Comparison of ENCODE assay signal across 26 cellular contexts in genomic region chr22:25716637-25717036, GRCh38. TPM values are rescaled to one million over a fixed set of nuclear protein-coding genes. Genes with fewer than 3 reads are reported as not detected.
"Had no signal": no experiment of that assay in that cellular context is flagged by ENCODE, and none has a peak within 500 bp of the region (broad histone marks: within the 10 kb centered on the region; RNA-seq: fewer than 3 reads in every experiment).

No MANE protein-coding gene starts in this region.

- H3K27ac Mint-ChIP-seq: memory B cell; natural killer cell; progenitor cell of endocrine pancreas; stimulated activated effector memory CD8-positive, alpha-beta T cell treated with anti-CD3 and anti-CD28 coated beads, Interleukin-12 subunit alpha, Interleukin-12 subunit beta, amount 100 ng/mL, for 72 hours; type B pancreatic cell had no signal

- H3K27ac ChIP-seq: coronary artery, esophagus muscularis mucosa, neutrophil, parathyroid adenoma, stomach, testis, tibial artery, uterus had no signal

- H3K27me3 Mint-ChIP-seq: memory B cell, progenitor cell of endocrine pancreas, type B pancreatic cell had no signal

- DNase-seq: dermis blood vessel endothelial cell; effector memory CD4-positive, alpha-beta T cell; foreskin melanocyte; glutamatergic neuron; hypothalamus; natural killer cell; stimulated activated CD4-positive, alpha-beta T cell treated with anti-CD3 and anti-CD28 coated beads, Interleukin-2, amount 100 ng/mL, for 24 hours; stimulated activated CD4-positive, alpha-beta T cell treated with anti-CD3 and anti-CD28 coated beads, Interleukin-4, amount 100 ng/mL, for 24 hours; stimulated activated naive CD4-positive, alpha-beta T cell treated with Interleukin-2 at 50 U/mL for 16 hours; stomach; testis; tibial artery; uterus had no signal

- H3K4me3 ChIP-seq: coronary artery, esophagus muscularis mucosa, lung, smooth muscle cell, stomach, testis, tibial artery, uterus had no signal

- H3K9me3 ChIP-seq: esophagus muscularis mucosa, neutrophil, stomach, testis, tibial artery, uterus had no signal

- ATAC-seq: natural killer cell; sciatic nerve; stimulated activated effector memory CD8-positive, alpha-beta T cell treated with anti-CD3 and anti-CD28 coated beads, Interleukin-12 subunit alpha, Interleukin-12 subunit beta, amount 100 ng/mL, for 72 hours had no signal

- H3K36me3 ChIP-seq: tibial artery, uterus had no signal

- H3K4me1 Mint-ChIP-seq: memory B cell; natural killer cell; stimulated activated effector memory CD8-positive, alpha-beta T cell treated with anti-CD3 and anti-CD28 coated beads, Interleukin-12 subunit alpha, Interleukin-12 subunit beta, amount 100 ng/mL, for 72 hours had no signal

- H3K27me3 ChIP-seq: esophagus muscularis mucosa, neutrophil, stomach, testis, tibial artery, uterus had no signal

- H3K36me3 Mint-ChIP-seq: natural killer cell; stimulated activated effector memory CD8-positive, alpha-beta T cell treated with anti-CD3 and anti-CD28 coated beads, Interleukin-12 subunit alpha, Interleukin-12 subunit beta, amount 100 ng/mL, for 72 hours had no signal

- H3K9me3 Mint-ChIP-seq: memory B cell; natural killer cell; stimulated activated effector memory CD8-positive, alpha-beta T cell treated with anti-CD3 and anti-CD28 coated beads, Interleukin-12 subunit alpha, Interleukin-12 subunit beta, amount 100 ng/mL, for 72 hours; type B pancreatic cell had no signal

- H3K4me3 Mint-ChIP-seq: memory B cell; natural killer cell; stimulated activated effector memory CD8-positive, alpha-beta T cell treated with anti-CD3 and anti-CD28 coated beads, Interleukin-12 subunit alpha, Interleukin-12 subunit beta, amount 100 ng/mL, for 72 hours; type B pancreatic cell had no signal

- H3K4me1 ChIP-seq: esophagus muscularis mucosa, parathyroid adenoma, stomach, testis, uterus had no signal

RNA-seq across cellular contexts. Expression of gene MYO18B, which starts 25.4 kb away (rescaled TPM):
- total RNA-seq: endothelial cell of umbilical vein, epithelial cell of proximal tubule, sciatic nerve had no signal
